8 cellular contexts compared by ENCODE assay signal in genomic region chr4:1746265-1746691, GRCh38. TPM values are rescaled to one million over a fixed set of nuclear protein-coding genes. Genes with fewer than 3 reads are reported as not detected.
A peak's percentile ranks its signal among the peaks of the same experiment; 100 is the strongest.
DNase-seq lines count a peak whose midpoint lies in the region; ATAC-seq and TF ChIP-seq lines count a peak whose summit lies in the region.

No MANE protein-coding gene starts in this region.

- no CpG with 5 or more reads among the region's 17 CpGs for WGBS in trophoblast cell (ENCODE audit: extremely low coverage, insufficient coverage, insufficient read length)

- no peak overlapping the region for H2AFZ ChIP-seq in trophoblast cell (ENCODE audit: insufficient read depth, low read length, poor library complexity)

- CTCF ChIA-PET in GM10248 (lab: Yijun Ruan, JAX) (interaction anchor here (1.0 to 7.1 kb wide), 16 partner anchors 9 to 162 kb away, joined by 3 to 87 read pairs (median 10); partner anchors contain the start of gene FGFR3), Panc1 (lab: Charles Lee) (interaction anchor here (0.6 to 1.4 kb wide), 2 partner anchors 16 to 64 kb away, joined by 5 to 13 read pairs; no protein-coding TSS in a partner anchor)

- H4K91ac ChIP-seq in trophoblast cell (ENCODE audit: low read depth, low read length): no peak overlapping the region

- H2BK5ac ChIP-seq in trophoblast cell (ENCODE audit: low read depth, low read length, poor library complexity): no peak overlapping the region

- no peak overlapping the region for H3K9ac ChIP-seq in trophoblast cell (ENCODE audit: low read length)

- no peak overlapping the region for H3K23ac ChIP-seq in trophoblast cell (ENCODE audit: low read length)

- no peak overlapping the region for H2BK12ac ChIP-seq in trophoblast cell (ENCODE audit: low read length)

- H3K36me3 ChIP-seq in Panc1 (ENCODE audit: control insufficient read depth, insufficient read depth, low read length) (no peaks in the 10 kb centered on the region), trophoblast cell (ENCODE audit: control insufficient read depth in 1 of 2, insufficient read depth in 2 of 2, low read length in 2 of 2) (peaks cover 25 to 27% of the 10 kb centered on the region in 2 experiments)

- H3K27ac ChIP-seq in Panc1 (ENCODE audit: low read length) (peak overlapping the region; percentile 34; the same call in 1 of the 2 replicates), trophoblast cell (ENCODE audit: low read depth, low read length) (no peak overlapping the region)

- no peak overlapping the region for H3K4ac ChIP-seq in trophoblast cell (ENCODE audit: low read depth, low read length)

- no peaks in the 10 kb centered on the region for H3K79me1 ChIP-seq in trophoblast cell (ENCODE audit: low read length)

- no peaks in the 10 kb centered on the region for H3K27me3 ChIP-seq in Panc1 (ENCODE audit: control insufficient read depth, insufficient read depth, low read length)
- H3K27me3 ChIP-seq in trophoblast cell (ENCODE audit: insufficient read depth, low read length): no peaks in the 10 kb centered on the region

- H4K8ac ChIP-seq in trophoblast cell (ENCODE audit: low read depth, low read length): no peak overlapping the region

- no peak overlapping the region for H2BK120ac ChIP-seq in trophoblast cell (ENCODE audit: insufficient read depth, low read length, poor library complexity)

- H3K4me3 ChIP-seq in Panc1 (ENCODE audit: low read depth in 2 of 2, low read length in 2 of 2): no peak overlapping the region
- H3K4me3 ChIP-seq in foreskin fibroblast (ENCODE audit: low read depth in 1 of 2, low read length in 2 of 2): no peak overlapping the region
- H3K4me3 ChIP-seq in trophoblast cell (ENCODE audit: low read depth, low read length): no peak overlapping the region

- in situ Hi-C loops in Panc1 (cut with HindIII; ENCODE audit: low pct_unique_long_range_greater_than_20kb, low sequenced_read_pairs): no loop called here

- H2AK5ac ChIP-seq in trophoblast cell (ENCODE audit: low read length): no peak overlapping the region

- H3K4me2 ChIP-seq in trophoblast cell (ENCODE audit: low read length): no peak overlapping the region

- peak; percentile 86 for DNase-seq in GM10248 (ENCODE audit: extremely low spot score)
- DNase-seq in Panc1 (ENCODE audit: low read depth, low spot score): no peak
- DNase-seq in activated T-helper 1 cell treated with Interleukin-2 at 50 U/mL for 16 hours (ENCODE audit: low read depth): peak; percentile 56
- DNase-seq in foreskin fibroblast: peak; percentile 51 to 81
- DNase-seq in trophoblast cell: peak; percentile 61 to 81
- DNase-seq in ureter (ENCODE audit: low spot score): peak; percentile 72
- no peak for DNase-seq in GF-D8 (lab: John Stamatoyannopoulos, UW)

- no peak overlapping the region for H3K18ac ChIP-seq in trophoblast cell (ENCODE audit: low read length)

- no peaks in the 10 kb centered on the region for H3K79me2 ChIP-seq in trophoblast cell (ENCODE audit: control insufficient read depth, insufficient read depth, low read length, poor library complexity)

- no peaks in the 10 kb centered on the region for H3K9me3 ChIP-seq in Panc1 (ENCODE audit: control insufficient read depth, insufficient read depth, low read depth, low read length)
- H3K9me3 ChIP-seq in trophoblast cell (ENCODE audit: insufficient read depth, low read depth, low read length): no peaks in the 10 kb centered on the region

- BruUV-seq in Panc1 (replicated peaks; lab: Mats Ljungman, UMichigan): no TSS peak

- POLR2A ChIA-PET in GM10248 (lab: Yijun Ruan, JAX) (no interaction called here), Panc1 (lab: Charles Lee) (no interaction called here)

- H3K4me1 ChIP-seq in Panc1 (ENCODE audit: control insufficient read depth, insufficient read depth, low read length) (peaks cover 3% of the 10 kb centered on the region; the same call in 1 of the 2 replicates), trophoblast cell (ENCODE audit: control insufficient read depth in 1 of 2, insufficient read depth in 2 of 2, low read length in 2 of 2) (no peaks in the 10 kb centered on the region)

- H4K12ac ChIP-seq in trophoblast cell (ENCODE audit: low read depth, low read length): no peak overlapping the region

- no peak overlapping the region for H3K14ac ChIP-seq in trophoblast cell (ENCODE audit: low read length)

- intact Hi-C loops in Panc1 (cut with micrococcal nuclease; ENCODE audit: unreplicated experiment): no loop called here

- ATAC-seq in HG03460 (IDR thresholded peaks at IDR 0.05; ENCODE audit: unreplicated experiment) (peak; percentile 55), Panc1 (peak; percentile 82)

- TF ChIP-seq CTCF in GM10248 (IDR thresholded peaks at IDR 0.05; ENCODE audit: control extremely low read depth, extremely low read depth, low read depth, missing control alignments) (peak; percentile 83), Panc1 (IDR thresholded peaks at IDR 0.05) (no peak), foreskin fibroblast (IDR thresholded peaks at IDR 0.05; ENCODE audit: low read depth, low read length) (peak; percentile 78)

RNA-seq across cellular contexts. Expression of gene TACC3, which starts 25.0 kb away (rescaled TPM):
- 106 TPM for total RNA-seq in Panc1 (2021; ENCODE audit: unreplicated experiment)
- 82.2 TPM for polyA plus RNA-seq in Panc1 (2012; ENCODE audit: insufficient read length)
- polyA plus RNA-seq in trophoblast cell (2013): 50.0 and 54.9 TPM in 2 replicates
- total RNA-seq in ureter: 8.3 TPM

RNA-seq across cellular contexts. Expression of gene TMEM129, which starts 25.2 kb away (rescaled TPM):
- total RNA-seq in Panc1 (2021; ENCODE audit: unreplicated experiment) (32.6 TPM), ureter (38.4 TPM)
- polyA plus RNA-seq in Panc1 (2012; ENCODE audit: insufficient read length): 37.6 TPM
- polyA plus RNA-seq in trophoblast cell (2013): 9.4 TPM in 2 replicates

RNA-seq across cellular contexts. Expression of gene SLBP, which starts 34.2 kb away (rescaled TPM):
- total RNA-seq in Panc1 (2021; ENCODE audit: unreplicated experiment) (73.4 TPM), ureter (29.4 TPM)
- 81.0 TPM for polyA plus RNA-seq in Panc1 (2012; ENCODE audit: insufficient read length)
- polyA plus RNA-seq in trophoblast cell (2013): 33.4 and 33.6 TPM in 2 replicates

RNA-seq across cellular contexts. Expression of gene FGFR3, which starts 46.8 kb away (rescaled TPM):
- total RNA-seq in Panc1 (2021; ENCODE audit: unreplicated experiment) (8.2 TPM), ureter (121 TPM)
- polyA plus RNA-seq in Panc1 (2012; ENCODE audit: insufficient read length): 10.7 TPM
- 9.7 and 9.8 TPM in 2 replicates for polyA plus RNA-seq in trophoblast cell (2013)

Comparison
In these comparisons a context has a peak if more than half of its experiments do, and no peak if none do; other contexts are left out.
1. DNase-seq: peak in GM10248 (single experiment), activated T-helper 1 cell treated with Interleukin-2 at 50 U/mL for 16 hours (single experiment), foreskin fibroblast (2 of 2), trophoblast cell (2 of 2) and ureter (single experiment); none in Panc1 (single experiment) and GF-D8 (single experiment).
2. RNA of gene TACC3, which starts 25.0 kb away (total RNA-seq): 106 TPM in Panc1 (single experiment); 8.3 TPM in ureter (single experiment); every median in the first group is over 10 times any median in the second.